Comparison of ENCODE assay signal across 2 cellular contexts in the genomic region with DNA sequence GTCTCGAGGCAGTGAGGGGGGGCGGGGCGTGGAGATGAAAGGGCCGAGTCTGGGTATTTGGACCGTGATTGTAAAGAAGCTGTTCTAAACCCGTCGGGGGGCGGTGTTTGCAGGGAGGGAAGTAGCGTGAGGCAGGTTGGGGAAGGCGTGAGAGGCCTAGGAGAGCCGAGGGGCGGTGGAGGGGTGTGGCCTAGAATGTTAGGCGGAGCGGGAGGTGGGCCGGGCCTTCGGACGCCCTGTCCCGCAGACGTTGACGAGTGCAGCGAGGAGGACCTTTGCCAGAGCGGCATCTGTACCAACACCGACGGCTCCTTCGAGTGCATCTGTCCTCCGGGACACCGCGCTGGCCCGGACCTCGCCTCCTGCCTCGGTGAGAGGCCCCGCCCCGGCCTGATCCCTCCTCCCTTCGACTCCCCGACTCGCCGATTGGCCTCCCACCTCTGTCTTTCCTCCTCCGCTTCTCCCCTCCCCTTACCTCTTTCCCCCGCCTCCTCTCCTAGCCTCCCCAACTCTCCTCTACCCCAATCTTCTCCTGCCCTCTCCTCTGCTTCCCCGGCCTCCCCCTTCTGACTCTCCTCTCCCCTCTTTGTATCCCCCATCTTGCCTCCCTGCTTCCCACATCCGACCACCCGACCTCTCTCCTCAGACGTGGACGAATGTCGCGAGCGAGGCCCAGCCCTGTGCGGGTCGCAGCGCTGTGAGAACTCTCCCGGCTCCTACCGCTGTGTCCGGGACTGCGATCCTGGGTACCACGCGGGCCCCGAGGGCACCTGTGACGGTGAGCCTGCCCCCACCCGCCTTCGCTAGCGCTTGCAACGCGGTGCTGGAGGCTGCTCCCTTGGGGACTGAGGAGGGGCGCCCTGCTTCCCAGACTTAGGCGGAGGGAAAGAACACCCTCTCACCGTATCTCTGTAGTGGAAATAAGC.
TF ChIP-seq lines count a peak whose summit lies in the region.

No MANE protein-coding gene starts in this region.

TF ChIP-seq in GM23338, 12 proteins besides CTCF, POLR2A, EP300 and RAD21 (continued from another document):
- TF ChIP-seq, protein P1, sequence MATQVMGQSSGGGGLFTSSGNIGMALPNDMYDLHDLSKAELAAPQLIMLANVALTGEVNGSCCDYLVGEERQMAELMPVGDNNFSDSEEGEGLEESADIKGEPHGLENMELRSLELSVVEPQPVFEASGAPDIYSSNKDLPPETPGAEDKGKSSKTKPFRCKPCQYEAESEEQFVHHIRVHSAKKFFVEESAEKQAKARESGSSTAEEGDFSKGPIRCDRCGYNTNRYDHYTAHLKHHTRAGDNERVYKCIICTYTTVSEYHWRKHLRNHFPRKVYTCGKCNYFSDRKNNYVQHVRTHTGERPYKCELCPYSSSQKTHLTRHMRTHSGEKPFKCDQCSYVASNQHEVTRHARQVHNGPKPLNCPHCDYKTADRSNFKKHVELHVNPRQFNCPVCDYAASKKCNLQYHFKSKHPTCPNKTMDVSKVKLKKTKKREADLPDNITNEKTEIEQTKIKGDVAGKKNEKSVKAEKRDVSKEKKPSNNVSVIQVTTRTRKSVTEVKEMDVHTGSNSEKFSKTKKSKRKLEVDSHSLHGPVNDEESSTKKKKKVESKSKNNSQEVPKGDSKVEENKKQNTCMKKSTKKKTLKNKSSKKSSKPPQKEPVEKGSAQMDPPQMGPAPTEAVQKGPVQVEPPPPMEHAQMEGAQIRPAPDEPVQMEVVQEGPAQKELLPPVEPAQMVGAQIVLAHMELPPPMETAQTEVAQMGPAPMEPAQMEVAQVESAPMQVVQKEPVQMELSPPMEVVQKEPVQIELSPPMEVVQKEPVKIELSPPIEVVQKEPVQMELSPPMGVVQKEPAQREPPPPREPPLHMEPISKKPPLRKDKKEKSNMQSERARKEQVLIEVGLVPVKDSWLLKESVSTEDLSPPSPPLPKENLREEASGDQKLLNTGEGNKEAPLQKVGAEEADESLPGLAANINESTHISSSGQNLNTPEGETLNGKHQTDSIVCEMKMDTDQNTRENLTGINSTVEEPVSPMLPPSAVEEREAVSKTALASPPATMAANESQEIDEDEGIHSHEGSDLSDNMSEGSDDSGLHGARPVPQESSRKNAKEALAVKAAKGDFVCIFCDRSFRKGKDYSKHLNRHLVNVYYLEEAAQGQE (IDR thresholded peaks at IDR 0.05; ENCODE audit: unreplicated experiment): no peak
- peak; percentile 49; the same call in 1 of the 2 replicates for TF ChIP-seq POLR2AphosphoS5 (IDR thresholded peaks at IDR 0.05; ENCODE audit: low read depth)
- TF ChIP-seq JUNB (IDR thresholded peaks at IDR 0.05; ENCODE audit: unreplicated experiment): no peak
- TF ChIP-seq, protein P2, sequence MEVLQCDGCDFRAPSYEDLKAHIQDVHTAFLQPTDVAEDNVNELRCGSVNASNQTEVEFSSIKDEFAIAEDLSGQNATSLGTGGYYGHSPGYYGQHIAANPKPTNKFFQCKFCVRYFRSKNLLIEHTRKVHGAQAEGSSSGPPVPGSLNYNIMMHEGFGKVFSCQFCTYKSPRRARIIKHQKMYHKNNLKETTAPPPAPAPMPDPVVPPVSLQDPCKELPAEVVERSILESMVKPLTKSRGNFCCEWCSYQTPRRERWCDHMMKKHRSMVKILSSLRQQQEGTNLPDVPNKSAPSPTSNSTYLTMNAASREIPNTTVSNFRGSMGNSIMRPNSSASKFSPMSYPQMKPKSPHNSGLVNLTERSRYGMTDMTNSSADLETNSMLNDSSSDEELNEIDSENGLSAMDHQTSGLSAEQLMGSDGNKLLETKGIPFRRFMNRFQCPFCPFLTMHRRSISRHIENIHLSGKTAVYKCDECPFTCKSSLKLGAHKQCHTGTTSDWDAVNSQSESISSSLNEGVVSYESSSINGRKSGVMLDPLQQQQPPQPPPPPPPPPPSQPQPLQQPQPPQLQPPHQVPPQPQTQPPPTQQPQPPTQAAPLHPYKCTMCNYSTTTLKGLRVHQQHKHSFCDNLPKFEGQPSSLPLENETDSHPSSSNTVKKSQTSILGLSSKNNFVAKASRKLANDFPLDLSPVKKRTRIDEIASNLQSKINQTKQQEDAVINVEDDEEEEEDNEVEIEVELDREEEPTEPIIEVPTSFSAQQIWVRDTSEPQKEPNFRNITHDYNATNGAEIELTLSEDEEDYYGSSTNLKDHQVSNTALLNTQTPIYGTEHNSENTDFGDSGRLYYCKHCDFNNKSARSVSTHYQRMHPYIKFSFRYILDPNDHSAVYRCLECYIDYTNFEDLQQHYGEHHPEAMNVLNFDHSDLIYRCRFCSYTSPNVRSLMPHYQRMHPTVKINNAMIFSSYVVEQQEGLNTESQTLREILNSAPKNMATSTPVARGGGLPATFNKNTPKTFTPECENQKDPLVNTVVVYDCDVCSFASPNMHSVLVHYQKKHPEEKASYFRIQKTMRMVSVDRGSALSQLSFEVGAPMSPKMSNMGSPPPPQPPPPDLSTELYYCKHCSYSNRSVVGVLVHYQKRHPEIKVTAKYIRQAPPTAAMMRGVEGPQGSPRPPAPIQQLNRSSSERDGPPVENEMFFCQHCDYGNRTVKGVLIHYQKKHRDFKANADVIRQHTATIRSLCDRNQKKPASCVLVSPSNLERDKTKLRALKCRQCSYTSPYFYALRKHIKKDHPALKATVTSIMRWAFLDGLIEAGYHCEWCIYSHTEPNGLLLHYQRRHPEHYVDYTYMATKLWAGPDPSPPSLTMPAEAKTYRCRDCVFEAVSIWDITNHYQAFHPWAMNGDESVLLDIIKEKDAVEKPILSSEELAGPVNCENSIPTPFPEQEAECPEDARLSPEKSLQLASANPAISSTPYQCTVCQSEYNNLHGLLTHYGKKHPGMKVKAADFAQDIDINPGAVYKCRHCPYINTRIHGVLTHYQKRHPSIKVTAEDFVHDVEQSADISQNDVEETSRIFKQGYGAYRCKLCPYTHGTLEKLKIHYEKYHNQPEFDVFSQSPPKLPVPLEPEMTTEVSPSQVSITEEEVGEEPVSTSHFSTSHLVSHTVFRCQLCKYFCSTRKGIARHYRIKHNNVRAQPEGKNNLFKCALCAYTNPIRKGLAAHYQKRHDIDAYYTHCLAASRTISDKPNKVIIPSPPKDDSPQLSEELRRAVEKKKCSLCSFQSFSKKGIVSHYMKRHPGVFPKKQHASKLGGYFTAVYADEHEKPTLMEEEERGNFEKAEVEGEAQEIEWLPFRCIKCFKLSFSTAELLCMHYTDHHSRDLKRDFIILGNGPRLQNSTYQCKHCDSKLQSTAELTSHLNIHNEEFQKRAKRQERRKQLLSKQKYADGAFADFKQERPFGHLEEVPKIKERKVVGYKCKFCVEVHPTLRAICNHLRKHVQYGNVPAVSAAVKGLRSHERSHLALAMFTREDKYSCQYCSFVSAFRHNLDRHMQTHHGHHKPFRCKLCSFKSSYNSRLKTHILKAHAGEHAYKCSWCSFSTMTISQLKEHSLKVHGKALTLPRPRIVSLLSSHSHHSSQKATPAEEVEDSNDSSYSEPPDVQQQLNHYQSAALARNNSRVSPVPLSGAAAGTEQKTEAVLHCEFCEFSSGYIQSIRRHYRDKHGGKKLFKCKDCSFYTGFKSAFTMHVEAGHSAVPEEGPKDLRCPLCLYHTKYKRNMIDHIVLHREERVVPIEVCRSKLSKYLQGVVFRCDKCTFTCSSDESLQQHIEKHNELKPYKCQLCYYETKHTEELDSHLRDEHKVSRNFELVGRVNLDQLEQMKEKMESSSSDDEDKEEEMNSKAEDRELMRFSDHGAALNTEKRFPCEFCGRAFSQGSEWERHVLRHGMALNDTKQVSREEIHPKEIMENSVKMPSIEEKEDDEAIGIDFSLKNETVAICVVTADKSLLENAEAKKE (CRISPR knock-in tag; IDR thresholded peaks at IDR 0.05): no peak

TF ChIP-seq in WTC11, 78 proteins besides CTCF, POLR2A, EP300 and RAD21 (continued from another document and continues in another):
- TF ChIP-seq, protein P3, sequence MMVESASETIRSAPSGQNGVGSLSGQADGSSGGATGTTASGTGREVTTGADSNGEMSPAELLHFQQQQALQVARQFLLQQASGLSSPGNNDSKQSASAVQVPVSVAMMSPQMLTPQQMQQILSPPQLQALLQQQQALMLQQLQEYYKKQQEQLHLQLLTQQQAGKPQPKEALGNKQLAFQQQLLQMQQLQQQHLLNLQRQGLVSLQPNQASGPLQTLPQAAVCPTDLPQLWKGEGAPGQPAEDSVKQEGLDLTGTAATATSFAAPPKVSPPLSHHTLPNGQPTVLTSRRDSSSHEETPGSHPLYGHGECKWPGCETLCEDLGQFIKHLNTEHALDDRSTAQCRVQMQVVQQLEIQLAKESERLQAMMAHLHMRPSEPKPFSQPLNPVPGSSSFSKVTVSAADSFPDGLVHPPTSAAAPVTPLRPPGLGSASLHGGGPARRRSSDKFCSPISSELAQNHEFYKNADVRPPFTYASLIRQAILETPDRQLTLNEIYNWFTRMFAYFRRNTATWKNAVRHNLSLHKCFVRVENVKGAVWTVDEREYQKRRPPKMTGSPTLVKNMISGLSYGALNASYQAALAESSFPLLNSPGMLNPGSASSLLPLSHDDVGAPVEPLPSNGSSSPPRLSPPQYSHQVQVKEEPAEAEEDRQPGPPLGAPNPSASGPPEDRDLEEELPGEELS (CRISPR knock-in tag; IDR thresholded peaks at IDR 0.05): peak; percentile 64; the same call in 1 of the 2 replicates
- TF ChIP-seq ZNF423 (CRISPR knock-in tag; IDR thresholded peaks at IDR 0.05): no peak
- TF ChIP-seq, protein P4, sequence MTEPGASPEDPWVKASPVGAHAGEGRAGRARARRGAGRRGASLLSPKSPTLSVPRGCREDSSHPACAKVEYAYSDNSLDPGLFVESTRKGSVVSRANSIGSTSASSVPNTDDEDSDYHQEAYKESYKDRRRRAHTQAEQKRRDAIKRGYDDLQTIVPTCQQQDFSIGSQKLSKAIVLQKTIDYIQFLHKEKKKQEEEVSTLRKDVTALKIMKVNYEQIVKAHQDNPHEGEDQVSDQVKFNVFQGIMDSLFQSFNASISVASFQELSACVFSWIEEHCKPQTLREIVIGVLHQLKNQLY (CRISPR knock-in tag; IDR thresholded peaks at IDR 0.05): no peak
- TF ChIP-seq FOXP1 (CRISPR knock-in tag; IDR thresholded peaks at IDR 0.05; ENCODE audit: borderline replicate concordance): 0 out of 2 replicates have a peak, but pooled peaks have one; percentile 14
- TF ChIP-seq ATF1 (CRISPR knock-in tag; IDR thresholded peaks at IDR 0.05): no peak
- TF ChIP-seq, protein P5, sequence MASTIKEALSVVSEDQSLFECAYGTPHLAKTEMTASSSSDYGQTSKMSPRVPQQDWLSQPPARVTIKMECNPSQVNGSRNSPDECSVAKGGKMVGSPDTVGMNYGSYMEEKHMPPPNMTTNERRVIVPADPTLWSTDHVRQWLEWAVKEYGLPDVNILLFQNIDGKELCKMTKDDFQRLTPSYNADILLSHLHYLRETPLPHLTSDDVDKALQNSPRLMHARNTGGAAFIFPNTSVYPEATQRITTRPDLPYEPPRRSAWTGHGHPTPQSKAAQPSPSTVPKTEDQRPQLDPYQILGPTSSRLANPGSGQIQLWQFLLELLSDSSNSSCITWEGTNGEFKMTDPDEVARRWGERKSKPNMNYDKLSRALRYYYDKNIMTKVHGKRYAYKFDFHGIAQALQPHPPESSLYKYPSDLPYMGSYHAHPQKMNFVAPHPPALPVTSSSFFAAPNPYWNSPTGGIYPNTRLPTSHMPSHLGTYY (CRISPR knock-in tag; IDR thresholded peaks at IDR 0.05): no peak
- TF ChIP-seq, protein P6, sequence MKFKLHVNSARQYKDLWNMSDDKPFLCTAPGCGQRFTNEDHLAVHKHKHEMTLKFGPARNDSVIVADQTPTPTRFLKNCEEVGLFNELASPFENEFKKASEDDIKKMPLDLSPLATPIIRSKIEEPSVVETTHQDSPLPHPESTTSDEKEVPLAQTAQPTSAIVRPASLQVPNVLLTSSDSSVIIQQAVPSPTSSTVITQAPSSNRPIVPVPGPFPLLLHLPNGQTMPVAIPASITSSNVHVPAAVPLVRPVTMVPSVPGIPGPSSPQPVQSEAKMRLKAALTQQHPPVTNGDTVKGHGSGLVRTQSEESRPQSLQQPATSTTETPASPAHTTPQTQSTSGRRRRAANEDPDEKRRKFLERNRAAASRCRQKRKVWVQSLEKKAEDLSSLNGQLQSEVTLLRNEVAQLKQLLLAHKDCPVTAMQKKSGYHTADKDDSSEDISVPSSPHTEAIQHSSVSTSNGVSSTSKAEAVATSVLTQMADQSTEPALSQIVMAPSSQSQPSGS (CRISPR knock-in tag; IDR thresholded peaks at IDR 0.05; ENCODE audit: borderline replicate concordance, low read depth): no peak
- TF ChIP-seq ZNF416 (CRISPR knock-in tag; IDR thresholded peaks at IDR 0.05): 0 out of 2 replicates have a peak, but pooled peaks have one; percentile 71
- TF ChIP-seq, protein P7, sequence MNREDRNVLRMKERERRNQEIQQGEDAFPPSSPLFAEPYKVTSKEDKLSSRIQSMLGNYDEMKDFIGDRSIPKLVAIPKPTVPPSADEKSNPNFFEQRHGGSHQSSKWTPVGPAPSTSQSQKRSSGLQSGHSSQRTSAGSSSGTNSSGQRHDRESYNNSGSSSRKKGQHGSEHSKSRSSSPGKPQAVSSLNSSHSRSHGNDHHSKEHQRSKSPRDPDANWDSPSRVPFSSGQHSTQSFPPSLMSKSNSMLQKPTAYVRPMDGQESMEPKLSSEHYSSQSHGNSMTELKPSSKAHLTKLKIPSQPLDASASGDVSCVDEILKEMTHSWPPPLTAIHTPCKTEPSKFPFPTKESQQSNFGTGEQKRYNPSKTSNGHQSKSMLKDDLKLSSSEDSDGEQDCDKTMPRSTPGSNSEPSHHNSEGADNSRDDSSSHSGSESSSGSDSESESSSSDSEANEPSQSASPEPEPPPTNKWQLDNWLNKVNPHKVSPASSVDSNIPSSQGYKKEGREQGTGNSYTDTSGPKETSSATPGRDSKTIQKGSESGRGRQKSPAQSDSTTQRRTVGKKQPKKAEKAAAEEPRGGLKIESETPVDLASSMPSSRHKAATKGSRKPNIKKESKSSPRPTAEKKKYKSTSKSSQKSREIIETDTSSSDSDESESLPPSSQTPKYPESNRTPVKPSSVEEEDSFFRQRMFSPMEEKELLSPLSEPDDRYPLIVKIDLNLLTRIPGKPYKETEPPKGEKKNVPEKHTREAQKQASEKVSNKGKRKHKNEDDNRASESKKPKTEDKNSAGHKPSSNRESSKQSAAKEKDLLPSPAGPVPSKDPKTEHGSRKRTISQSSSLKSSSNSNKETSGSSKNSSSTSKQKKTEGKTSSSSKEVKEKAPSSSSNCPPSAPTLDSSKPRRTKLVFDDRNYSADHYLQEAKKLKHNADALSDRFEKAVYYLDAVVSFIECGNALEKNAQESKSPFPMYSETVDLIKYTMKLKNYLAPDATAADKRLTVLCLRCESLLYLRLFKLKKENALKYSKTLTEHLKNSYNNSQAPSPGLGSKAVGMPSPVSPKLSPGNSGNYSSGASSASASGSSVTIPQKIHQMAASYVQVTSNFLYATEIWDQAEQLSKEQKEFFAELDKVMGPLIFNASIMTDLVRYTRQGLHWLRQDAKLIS (CRISPR knock-in tag; IDR thresholded peaks at IDR 0.05; ENCODE audit: borderline replicate concordance): no peak
- TF ChIP-seq ZBTB21 (CRISPR knock-in tag; IDR thresholded peaks at IDR 0.05; ENCODE audit: borderline replicate concordance): no peak
- TF ChIP-seq, protein P8, sequence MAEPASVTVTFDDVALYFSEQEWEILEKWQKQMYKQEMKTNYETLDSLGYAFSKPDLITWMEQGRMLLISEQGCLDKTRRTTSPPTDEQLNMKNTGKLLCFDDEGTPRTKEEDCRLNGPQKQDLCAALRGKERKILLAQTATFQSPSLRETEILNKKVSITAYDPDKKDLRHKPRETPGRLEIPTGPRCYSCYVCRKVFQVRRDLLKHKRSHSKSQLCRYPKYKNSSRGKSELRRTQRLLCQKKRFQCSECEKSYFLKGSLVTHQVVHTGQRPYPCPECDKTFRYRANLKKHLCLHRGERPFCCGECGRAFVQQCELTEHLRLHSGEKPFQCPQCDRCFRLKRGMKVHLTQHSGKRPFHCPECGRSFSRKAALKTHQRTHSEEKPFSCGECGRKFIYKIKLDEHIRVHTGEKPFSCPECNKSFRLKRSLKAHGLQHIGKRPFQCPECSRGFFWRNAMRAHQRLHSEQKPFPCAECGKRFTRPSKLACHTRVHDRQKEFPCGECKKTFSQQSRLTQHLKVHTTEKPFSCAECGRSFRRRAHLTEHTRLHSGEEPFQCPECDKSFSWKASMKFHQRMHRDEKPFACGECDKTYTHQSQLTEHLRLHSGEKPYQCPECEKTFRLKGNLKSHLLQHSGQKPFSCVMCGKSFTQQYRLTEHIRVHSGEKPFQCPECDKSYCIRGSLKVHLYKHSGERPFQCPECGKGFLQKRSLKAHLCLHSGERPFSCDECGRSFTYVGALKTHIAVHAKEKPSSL (CRISPR knock-in tag; conservative IDR thresholded peaks at IDR 0.05): no peak
- no peak for TF ChIP-seq ZNF263 (CRISPR knock-in tag; IDR thresholded peaks at IDR 0.05; ENCODE audit: low read depth)
